10 cellular contexts compared by ENCODE assay signal in genomic region chr6:35300848-35301247, GRCh38. TPM values are rescaled to one million over a fixed set of nuclear protein-coding genes. Genes with fewer than 3 reads are reported as not detected.
DNase-seq lines count a peak whose midpoint lies in the region; ATAC-seq, FAIRE-seq and TF ChIP-seq lines count a peak whose summit lies in the region.
"Had no signal": no experiment of that assay in that cellular context is flagged by ENCODE, and none has a peak within 500 bp of the region (broad histone marks: within the 10 kb centered on the region; RNA-seq: fewer than 3 reads in every experiment).

No MANE protein-coding gene starts in this region.

- H3K4me3 ChIP-seq in GM12878 (no peak overlapping the region; the same call in 1 of the 2 replicates), SJCRH30 (no peak overlapping the region)
- H3K4me3 ChIP-seq: hepatocyte had no signal

- H4K20me1 ChIP-seq in GM12878 (ENCODE audit: control insufficient read depth, insufficient read depth): no peaks in the 10 kb centered on the region

- TF ChIP-seq RAD21 in GM12878 (IDR thresholded peaks at IDR 0.05; ENCODE audit: insufficient read depth, low read depth, low read length): no peak

- H3K9me3 ChIP-seq in KOPT-K1 (ENCODE audit: insufficient read depth, low read length, poor library complexity, severe bottlenecking): no peaks in the 10 kb centered on the region
- H3K9me3 ChIP-seq in GM12878 (replicated peaks; ENCODE audit: control insufficient read depth, insufficient read depth, low read length): no peaks in the 10 kb centered on the region
- no peaks in the 10 kb centered on the region for H3K9me3 ChIP-seq in SJCRH30 (replicated peaks)

- DNase-seq in GM12878 (ENCODE audit: low read depth, low spot score): no peak
- no peak for DNase-seq in stimulated activated naive B cell treated with anti-CD40 and anti-IgM and Interleukin-4, amounts not matched to agents 10 μg/mL and 1 μg/mL and 100 μg/mL, for 72 hours
- DNase-seq in SJCRH30: no peak
- no peak for DNase-seq in midbrain (lab: John Stamatoyannopoulos, UW)
- DNase-seq: GDM1, SHP77 treated with DMSO at 0.1 percent for 48 hours had no signal

- H2AFZ ChIP-seq in GM12878 (ENCODE audit: control insufficient read depth, low read depth, low read length): no peak overlapping the region
- H2AFZ ChIP-seq: hepatocyte had no signal

- peaks cover 61% of the 10 kb centered on the region for H3K4me1 Mint-ChIP-seq in T-helper 1 cell treated with Interleukin-12 subunit alpha and Interleukin-12 subunit beta and Interleukin-4 antibody, amounts not matched to agents 30 μg/mL and 1 μg/mL, for 36 hours (ENCODE audit: low read depth)
- H3K4me1 Mint-ChIP-seq in stimulated activated naive B cell treated with anti-CD40 and anti-IgM and Interleukin-4, amounts not matched to agents 10 μg/mL and 1 μg/mL and 100 μg/mL, for 72 hours: peaks cover 53 to 69% of the 10 kb centered on the region in 2 donors

- in situ Hi-C loops in GM12878 (cut with MboI): no loop called here

- FAIRE-seq in GM12878 (lab: Jason Lieb, UNC): no peak

- TF ChIP-seq POLR2A in GM12878 (IDR thresholded peaks at IDR 0.05; ENCODE audit: low read depth, low read length): no peak

- H3K27me3 ChIP-seq in GM12878 (replicated peaks in 1 of 2; ENCODE audit: control insufficient read depth in 2 of 2, insufficient read depth in 2 of 2, low read length in 1 of 2) (no peaks in the 10 kb centered on the region), SJCRH30 (no peaks in the 10 kb centered on the region)
- H3K27me3 ChIP-seq: hepatocyte had no signal

- H3K27ac ChIP-seq in KOPT-K1 (ENCODE audit: low read depth, low read length, poor library complexity, severe bottlenecking) (peak overlapping the region; percentile 98), GM12878 (ENCODE audit: control insufficient read depth, insufficient read depth) (peak overlapping the region; percentile 20; the same call in 1 of the 2 replicates), SJCRH30 (no peak overlapping the region)
- H3K27ac ChIP-seq: hepatocyte had no signal

- peaks cover 50% of the 10 kb centered on the region for H3K36me3 ChIP-seq in KOPT-K1 (ENCODE audit: insufficient read depth, low read length)
- H3K36me3 ChIP-seq in GM12878 (ENCODE audit: control insufficient read depth in 2 of 2, insufficient read depth in 2 of 2, low read length in 1 of 2): peaks cover 0 to 10% of the 10 kb centered on the region in 2 experiments; a peak in 1 of 4 replicates
- H3K36me3 ChIP-seq in SJCRH30: no peaks in the 10 kb centered on the region

- BruUV-seq in GM12878 (replicated peaks; lab: Mats Ljungman, UMichigan): no TSS peak

- peaks cover 47% of the 10 kb centered on the region for H3K36me3 Mint-ChIP-seq in T-helper 1 cell treated with Interleukin-12 subunit alpha and Interleukin-12 subunit beta and Interleukin-4 antibody, amounts not matched to agents 30 μg/mL and 1 μg/mL, for 36 hours (ENCODE audit: low read depth)
- peaks cover 26 to 38% of the 10 kb centered on the region in 2 donors for H3K36me3 Mint-ChIP-seq in stimulated activated naive B cell treated with anti-CD40 and anti-IgM and Interleukin-4, amounts not matched to agents 10 μg/mL and 1 μg/mL and 100 μg/mL, for 72 hours

- H3K79me2 ChIP-seq in GM12878 (ENCODE audit: control insufficient read depth, insufficient read depth, low read length): peaks cover 57% of the 10 kb centered on the region
- H3K79me2 ChIP-seq: hepatocyte had no signal

- peak overlapping the region; percentile 97 for H3K4me2 ChIP-seq in GM12878 (ENCODE audit: control insufficient read depth, insufficient read depth)
- H3K4me2 ChIP-seq: hepatocyte had no signal

- H3K27me3 Mint-ChIP-seq in T-helper 1 cell treated with Interleukin-12 subunit alpha and Interleukin-12 subunit beta and Interleukin-4 antibody, amounts not matched to agents 30 μg/mL and 1 μg/mL, for 36 hours (ENCODE audit: low read depth): no peaks in the 10 kb centered on the region
- H3K27me3 Mint-ChIP-seq in stimulated activated naive B cell treated with anti-CD40 and anti-IgM and Interleukin-4, amounts not matched to agents 10 μg/mL and 1 μg/mL and 100 μg/mL, for 72 hours: no peaks in the 10 kb centered on the region

- TF ChIP-seq EP300 in GM12878 (IDR thresholded peaks at IDR 0.05; ENCODE audit: borderline replicate concordance in 1 of 2, control insufficient read depth in 1 of 2, low read depth in 2 of 2, low read length in 2 of 2): no peak

- H3K4me3 Mint-ChIP-seq in T-helper 1 cell treated with Interleukin-12 subunit alpha and Interleukin-12 subunit beta and Interleukin-4 antibody, amounts not matched to agents 30 μg/mL and 1 μg/mL, for 36 hours: peak overlapping the region; percentile 85
- H3K4me3 Mint-ChIP-seq in stimulated activated naive B cell treated with anti-CD40 and anti-IgM and Interleukin-4, amounts not matched to agents 10 μg/mL and 1 μg/mL and 100 μg/mL, for 72 hours: peak overlapping the region; percentile 76 to 91

- ATAC-seq in GM12878 (no peak), GM18907 (IDR thresholded peaks at IDR 0.05; ENCODE audit: unreplicated experiment) (no peak)
- no peak for ATAC-seq in stimulated activated naive B cell treated with anti-CD40 and anti-IgM and Interleukin-4, amounts not matched to agents 10 μg/mL and 1 μg/mL and 100 μg/mL, for 72 hours (replicated peaks)

- H3K9ac ChIP-seq in GM12878 (ENCODE audit: control insufficient read depth, insufficient read depth, low read length): no peak overlapping the region

- POLR2A ChIA-PET in GM12878 (lab: Charles Lee): interaction anchor here (0.5 to 2.1 kb wide), 10 partner anchors 8 to 168 kb away, joined by 3 to 7 read pairs (median 4); partner anchors contain the start of gene RPL10A

- intact Hi-C loops in GM12878 (cut with micrococcal nuclease; ENCODE audit: unreplicated experiment): no loop called here

- peak overlapping the region; percentile 99 for H3K27ac Mint-ChIP-seq in T-helper 1 cell treated with Interleukin-12 subunit alpha and Interleukin-12 subunit beta and Interleukin-4 antibody, amounts not matched to agents 30 μg/mL and 1 μg/mL, for 36 hours
- peak overlapping the region; percentile 93 for H3K27ac Mint-ChIP-seq in stimulated activated naive B cell treated with anti-CD40 and anti-IgM and Interleukin-4, amounts not matched to agents 10 μg/mL and 1 μg/mL and 100 μg/mL, for 72 hours

- RAD21 ChIA-PET in GM12878 (lab: Charles Lee; ENCODE audit: unreplicated experiment): interaction anchor here (1.4 to 7.5 kb wide), 4 partner anchors 26 to 148 kb away, joined by 3 to 127 read pairs (median 11); partner anchors contain the start of gene ZNF76

- TF ChIP-seq CTCF in GM12878 (IDR thresholded peaks at IDR 0.05 in 2 of 3, conservative IDR thresholded peaks at IDR 0.05 in 1 of 3; ENCODE audit: control insufficient read depth in 2 of 3, extremely low read depth in 1 of 3, insufficient read depth in 1 of 3, low read depth in 3 of 3, low read length in 3 of 3): no peak

- SMC1A ChIA-PET in GM12878 (lab: Charles Lee; ENCODE audit: uncharacterized antibody, unreplicated experiment): interaction anchor here (0.6 to 7.1 kb wide), 7 partner anchors 17 to 149 kb away, joined by 3 to 135 read pairs (median 4); partner anchors contain the start of gene FANCE

- H3K4me1 ChIP-seq in GM12878 (ENCODE audit: control insufficient read depth, insufficient read depth, low read length): peaks cover 35% of the 10 kb centered on the region
- H3K4me1 ChIP-seq in SJCRH30: peaks cover 9% of the 10 kb centered on the region

- CTCF ChIA-PET in GM12878 (lab: Yijun Ruan, JAX): interaction anchor here (0.6 to 7.2 kb wide), 6 partner anchors 15 to 432 kb away, joined by 3 to 217 read pairs (median 6); partner anchors contain the start of genes FANCE and RPL10A

- no peaks in the 10 kb centered on the region for H3K9me3 Mint-ChIP-seq in T-helper 1 cell treated with Interleukin-12 subunit alpha and Interleukin-12 subunit beta and Interleukin-4 antibody, amounts not matched to agents 30 μg/mL and 1 μg/mL, for 36 hours
- no peaks in the 10 kb centered on the region for H3K9me3 Mint-ChIP-seq in stimulated activated naive B cell treated with anti-CD40 and anti-IgM and Interleukin-4, amounts not matched to agents 10 μg/mL and 1 μg/mL and 100 μg/mL, for 72 hours

RNA-seq across cellular contexts. Expression of gene DEF6, which starts 3.2 kb away (rescaled TPM):
- 29.5 and 31.1 TPM in 2 replicates for total RNA-seq in GM12878 (2013; cell fraction: nucleolus; rRNA removed)
- 51.1 and 55.3 TPM in 2 replicates for total RNA-seq in GM12878 (2014; rRNA removed)
- 26.9 and 29.3 TPM in 2 replicates for total RNA-seq in GM12878 (2014; rRNA removed; fragmentation: Illumina TruSeq; extraction: Trizol)
- total RNA-seq in GM12878 (2021): 58.1 and 66.3 TPM in 2 replicates
- 14.7 TPM for polyA plus RNA-seq in GM12878 (2011; ENCODE audit: low read depth)
- 26.1 and 42.3 TPM in 2 replicates for polyA plus RNA-seq in GM12878 (2011; rRNA removed)
- 52.1 and 69.4 TPM in 2 replicates for polyA plus RNA-seq in GM12878 (2011; cell fraction: cytosol; rRNA removed)
- polyA plus RNA-seq in GM12878 (2011; cell fraction: nucleus; rRNA removed): 108 and 140 TPM in 2 replicates
- polyA plus RNA-seq in GM12878 (2012): 35.5 and 37.3 TPM in 2 replicates
- 9.3 and 21.6 TPM in 2 replicates for polyA plus RNA-seq in GM12878 (2014; fragmentation: Illumina TruSeq; extraction: Trizol)
- polyA plus RNA-seq in GM12878 (2014; fragmentation: Nextera tagmentation; extraction: Ambion mirVana): 1 to 10 TPM; 3.3 to 5.1 TPM
- 59.8 and 72.1 TPM in 2 replicates for polyA plus RNA-seq in GM12878 (2014; rRNA removed)
- 10 to 100 TPM; 59.9 to 69.5 TPM for polyA plus RNA-seq in GM12878 (2016; fragmentation: Nextera tagmentation; extraction: Ambion mirVana)
- polyA minus RNA-seq in GM12878 (2011; rRNA and poly(A)+ RNA removed): 34.4 and 55.3 TPM in 2 replicates
- 20.3 and 20.8 TPM in 2 replicates for polyA minus RNA-seq in GM12878 (2011; cell fraction: cytosol; rRNA and poly(A)+ RNA removed)
- polyA minus RNA-seq in GM12878 (2011; cell fraction: nucleus; rRNA and poly(A)+ RNA removed): 24.4 and 32.3 TPM in 2 replicates
- 0.20 and 1.9 TPM in 2 replicates for total RNA-seq in SJCRH30 (2014; rRNA removed; shearing (Covaris generic))

RNA-seq across cellular contexts. Expression of gene ZNF76, which starts 41.3 kb away (rescaled TPM):
- total RNA-seq in GM12878 (2013; cell fraction: nucleolus; rRNA removed): 66.2 and 84.5 TPM in 2 replicates
- total RNA-seq in GM12878 (2014; rRNA removed) (23.1 and 29.5 TPM in 2 replicates), GM12878 (2014; rRNA removed; fragmentation: Illumina TruSeq; extraction: Trizol) (12.4 and 13.5 TPM in 2 replicates), GM12878 (2021) (29.3 and 35.8 TPM in 2 replicates)
- polyA plus RNA-seq in GM12878 (2011; ENCODE audit: low read depth): 12.0 TPM
- polyA plus RNA-seq in GM12878 (2011; rRNA removed) (16.1 and 25.9 TPM in 2 replicates), GM12878 (2014; fragmentation: Illumina TruSeq; extraction: Trizol) (19.9 and 23.5 TPM in 2 replicates), GM12878 (2014; fragmentation: Nextera tagmentation; extraction: Ambion mirVana) (1 to 10 TPM; 2.8 to 3.1 TPM), GM12878 (2014; rRNA removed) (40.5 and 41.0 TPM in 2 replicates), GM12878 (2016; fragmentation: Nextera tagmentation; extraction: Ambion mirVana) (10 to 100 TPM; 23.7 to 25.8 TPM)
- polyA plus RNA-seq in GM12878 (2011; cell fraction: cytosol; rRNA removed): 21.1 and 27.7 TPM in 2 replicates
- 166 and 175 TPM in 2 replicates for polyA plus RNA-seq in GM12878 (2011; cell fraction: nucleus; rRNA removed)
- 25.4 and 32.4 TPM in 2 replicates for polyA plus RNA-seq in GM12878 (2012)
- polyA minus RNA-seq in GM12878 (2011; rRNA and poly(A)+ RNA removed): 37.5 and 38.8 TPM in 2 replicates
- 6.4 and 6.7 TPM in 2 replicates for polyA minus RNA-seq in GM12878 (2011; cell fraction: cytosol; rRNA and poly(A)+ RNA removed)
- polyA minus RNA-seq in GM12878 (2011; cell fraction: nucleus; rRNA and poly(A)+ RNA removed): 23.8 and 29.1 TPM in 2 replicates
- 8.2 and 8.3 TPM in 2 replicates for total RNA-seq in SJCRH30 (2014; rRNA removed; shearing (Covaris generic))

RNA-seq across cellular contexts. Expression of gene PPARD, which starts 41.5 kb away (rescaled TPM):
- total RNA-seq in GM12878 (2013; cell fraction: nucleolus; rRNA removed): 6.0 and 6.6 TPM in 2 replicates
- total RNA-seq in GM12878 (2014; rRNA removed): 4.5 and 4.9 TPM in 2 replicates
- 2.8 and 3.2 TPM in 2 replicates for total RNA-seq in GM12878 (2014; rRNA removed; fragmentation: Illumina TruSeq; extraction: Trizol)
- 12.2 and 12.3 TPM in 2 replicates for total RNA-seq in GM12878 (2021)
- 3.6 TPM for polyA plus RNA-seq in GM12878 (2011; ENCODE audit: low read depth)
- polyA plus RNA-seq in GM12878 (2011; rRNA removed): 3.3 and 5.7 TPM in 2 replicates
- 7.8 and 10.6 TPM in 2 replicates for polyA plus RNA-seq in GM12878 (2011; cell fraction: cytosol; rRNA removed)
- 15.9 and 17.3 TPM in 2 replicates for polyA plus RNA-seq in GM12878 (2011; cell fraction: nucleus; rRNA removed)
- 6.9 and 8.9 TPM in 2 replicates for polyA plus RNA-seq in GM12878 (2012)
- 3.1 and 7.9 TPM in 2 replicates for polyA plus RNA-seq in GM12878 (2014; fragmentation: Illumina TruSeq; extraction: Trizol)
- under 1 TPM; 0.05 to 0.38 TPM for polyA plus RNA-seq in GM12878 (2014; fragmentation: Nextera tagmentation; extraction: Ambion mirVana)
- polyA plus RNA-seq in GM12878 (2014; rRNA removed): 12.6 and 14.5 TPM in 2 replicates
- polyA plus RNA-seq in GM12878 (2016; fragmentation: Nextera tagmentation; extraction: Ambion mirVana): 1 to 10 TPM; 7.7 to 8.6 TPM
- 4.5 and 7.5 TPM in 2 replicates for polyA minus RNA-seq in GM12878 (2011; rRNA and poly(A)+ RNA removed)
- polyA minus RNA-seq in GM12878 (2011; cell fraction: cytosol; rRNA and poly(A)+ RNA removed): 3.2 and 3.7 TPM in 2 replicates
- 2.3 and 3.5 TPM in 2 replicates for polyA minus RNA-seq in GM12878 (2011; cell fraction: nucleus; rRNA and poly(A)+ RNA removed)
- total RNA-seq in SJCRH30 (2014; rRNA removed; shearing (Covaris generic)): 9.5 and 10.6 TPM in 2 replicates
